Comparison of ENCODE assay signal across 23 cellular contexts in the genomic region with DNA sequence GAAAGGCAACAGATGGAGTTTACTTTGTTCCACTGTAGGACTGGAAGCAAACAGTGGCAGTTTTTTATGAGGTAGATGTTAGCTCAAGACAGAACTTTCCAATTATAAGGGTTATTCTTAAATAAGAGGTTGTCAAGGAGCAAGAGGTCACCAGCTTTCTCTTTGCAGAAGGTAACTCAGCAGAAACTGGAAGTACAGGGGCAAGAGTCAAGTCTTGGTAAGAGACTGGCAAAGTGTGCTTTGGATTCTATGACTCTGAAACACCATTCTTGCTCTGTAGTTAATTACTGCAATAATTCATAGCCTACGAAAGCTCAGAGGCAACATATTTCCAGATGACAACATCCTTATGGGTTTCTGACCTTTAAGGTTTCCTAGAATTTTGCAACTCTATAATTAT. TPM values are rescaled to one million over a fixed set of nuclear protein-coding genes. Genes with fewer than 3 reads are reported as not detected.
"Had no signal": no experiment of that assay in that cellular context is flagged by ENCODE, and none has a peak within 500 bp of the region (broad histone marks: within the 10 kb centered on the region; RNA-seq: fewer than 3 reads in every experiment).

No MANE protein-coding gene starts in this region.

- H3K4me1 Mint-ChIP-seq: naive B cell; nephron; stimulated activated memory B cell treated with anti-CD40 and anti-IgM and Interleukin-4, amounts not matched to agents 10 μg/mL and 1 μg/mL and 100 μg/mL, for 72 hours had no signal

- H3K9me3 Mint-ChIP-seq: nephron; stimulated activated memory B cell treated with anti-CD40 and anti-IgM and Interleukin-4, amounts not matched to agents 10 μg/mL and 1 μg/mL and 100 μg/mL, for 72 hours; stimulated activated naive CD8-positive, alpha-beta T cell treated with anti-CD3 and anti-CD28 coated beads, Interleukin-15, Interleukin-2, amounts not matched to agents 100 ng/mL and 50 ng/mL, for 24 hours had no signal

- H3K9me3 ChIP-seq: heart left ventricle, neutrophil, psoas muscle, right lobe of liver, tibial nerve, upper lobe of right lung had no signal

- DNase-seq: cortex of kidney; dorsolateral prefrontal cortex; effector CD8-positive, alpha-beta T cell; heart left ventricle; hippocampal formation; left colon; mesendoderm; naive B cell; psoas muscle; retina; right lobe of liver; stimulated activated CD4-positive, alpha-beta T cell treated with anti-CD3 and anti-CD28 coated beads, Interleukin-4, amount 100 ng/mL, for 1 hour; upper lobe of right lung had no signal

- H3K27ac ChIP-seq: dorsolateral prefrontal cortex, heart left ventricle, neutrophil, psoas muscle, right lobe of liver, tibial nerve, upper lobe of right lung had no signal

- H3K27me3 Mint-ChIP-seq: naive B cell; stimulated activated memory B cell treated with anti-CD40 and anti-IgM and Interleukin-4, amounts not matched to agents 10 μg/mL and 1 μg/mL and 100 μg/mL, for 72 hours; stimulated activated naive CD8-positive, alpha-beta T cell treated with anti-CD3 and anti-CD28 coated beads, Interleukin-15, Interleukin-2, amounts not matched to agents 100 ng/mL and 50 ng/mL, for 24 hours had no signal

- H3K36me3 Mint-ChIP-seq: naive B cell; stimulated activated memory B cell treated with anti-CD40 and anti-IgM and Interleukin-4, amounts not matched to agents 10 μg/mL and 1 μg/mL and 100 μg/mL, for 72 hours had no signal

- H3K4me3 Mint-ChIP-seq: naive B cell; nephron; stimulated activated memory B cell treated with anti-CD40 and anti-IgM and Interleukin-4, amounts not matched to agents 10 μg/mL and 1 μg/mL and 100 μg/mL, for 72 hours; stimulated activated naive CD8-positive, alpha-beta T cell treated with anti-CD3 and anti-CD28 coated beads, Interleukin-15, Interleukin-2, amounts not matched to agents 100 ng/mL and 50 ng/mL, for 24 hours had no signal

- H3K4me1 ChIP-seq: heart left ventricle, psoas muscle, right lobe of liver, tibial nerve, upper lobe of right lung had no signal

- ATAC-seq: esophagus mucosa; heart left ventricle; left colon; psoas muscle; right lobe of liver; stimulated activated memory B cell treated with anti-CD40 and anti-IgM and Interleukin-4, amounts not matched to agents 10 μg/mL and 1 μg/mL and 100 μg/mL, for 72 hours; upper lobe of right lung had no signal

- H3K27me3 ChIP-seq: dorsolateral prefrontal cortex, heart left ventricle, neutrophil, right lobe of liver, tibial nerve, upper lobe of right lung had no signal

- H3K27ac Mint-ChIP-seq: naive B cell; stimulated activated memory B cell treated with anti-CD40 and anti-IgM and Interleukin-4, amounts not matched to agents 10 μg/mL and 1 μg/mL and 100 μg/mL, for 72 hours; stimulated activated naive CD8-positive, alpha-beta T cell treated with anti-CD3 and anti-CD28 coated beads, Interleukin-15, Interleukin-2, amounts not matched to agents 100 ng/mL and 50 ng/mL, for 24 hours had no signal

RNA-seq across cellular contexts. Expression of a gene that starts 51.3 kb away (rescaled TPM):
- total RNA-seq: fibroblast of lung, glomerular endothelial cell, lung microvascular endothelial cell, osteoblast had no signal
